In the genomic region with DNA sequence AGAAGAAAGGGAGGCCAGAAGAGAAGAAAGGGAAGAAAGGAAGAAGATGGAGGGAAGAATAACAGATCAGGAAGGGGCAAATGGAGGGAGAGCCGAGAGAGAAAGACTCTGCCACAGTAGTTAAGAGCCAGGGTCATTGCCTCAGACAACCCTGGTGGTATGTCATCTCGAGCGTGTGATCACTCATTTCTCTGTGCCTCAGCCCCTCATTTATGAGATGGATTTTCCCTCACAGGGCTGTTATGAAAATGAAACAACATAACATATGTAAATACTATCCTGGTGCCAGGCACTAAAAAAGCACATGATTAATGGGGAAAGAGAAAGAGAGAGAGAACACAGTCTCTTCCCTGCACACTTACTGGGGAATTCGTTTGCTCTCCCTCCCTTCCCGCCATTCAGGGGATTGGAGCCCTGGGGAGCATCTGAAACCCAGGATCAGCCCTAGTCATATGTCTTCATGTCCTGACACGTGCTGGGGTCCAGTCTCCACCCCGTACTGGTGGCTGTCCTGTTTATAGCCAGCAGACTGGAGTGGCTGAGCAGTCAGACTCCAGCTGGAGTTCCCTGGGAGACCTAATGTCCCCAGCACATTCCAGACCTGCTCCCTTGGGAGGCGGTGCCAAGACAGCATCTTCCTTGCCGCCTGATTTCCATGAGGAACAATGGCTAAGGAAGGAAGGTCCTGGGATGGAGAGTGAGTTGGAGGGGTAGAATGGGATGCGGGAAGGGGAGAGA, we compare ENCODE assay signal across 18 cellular contexts. TPM values are rescaled to one million over a fixed set of nuclear protein-coding genes. Genes with fewer than 3 reads are reported as not detected.
DNase-seq lines count a peak whose midpoint lies in the region; ATAC-seq, FAIRE-seq and TF ChIP-seq lines count a peak whose summit lies in the region.
"Had no signal": no experiment of that assay in that cellular context is flagged by ENCODE, and none has a peak within 500 bp of the region (broad histone marks: within the 10 kb centered on the region; RNA-seq: fewer than 3 reads in every experiment).

No MANE protein-coding gene starts in this region.

- FAIRE-seq in kidney (lab: Jason Lieb, UNC) = no peak
- FAIRE-seq: A204.1 had no signal

- H3K27me3 ChIP-seq in upper lobe of right lung = no peaks in the 10 kb centered on the region

- H3K27ac Mint-ChIP-seq in activated naive CD8-positive, alpha-beta T cell treated with anti-CD3 and anti-CD28 coated beads, Interleukin-2, amount 50 U/mL, for 24 hours = no peak overlapping the region
- no peak overlapping the region for H3K27ac Mint-ChIP-seq in activated naive CD8-positive, alpha-beta T cell treated with anti-CD3 and anti-CD28 coated beads for 36 hours
- H3K27ac Mint-ChIP-seq in brain = peak overlapping the region in 4 of 5 experiments; percentile 27 to 79 (median 52)
- no peak overlapping the region for H3K27ac Mint-ChIP-seq in type B pancreatic cell
- H3K27ac Mint-ChIP-seq in glutamatergic neuron (ENCODE audit: unreplicated experiment) = no peak overlapping the region

- no peaks in the 10 kb centered on the region for H3K36me3 Mint-ChIP-seq in activated naive CD8-positive, alpha-beta T cell treated with anti-CD3 and anti-CD28 coated beads, Interleukin-2, amount 50 U/mL, for 24 hours (ENCODE audit: low read depth)
- H3K36me3 Mint-ChIP-seq in activated naive CD8-positive, alpha-beta T cell treated with anti-CD3 and anti-CD28 coated beads for 36 hours = no peaks in the 10 kb centered on the region
- H3K36me3 Mint-ChIP-seq in brain (no peaks in the 10 kb centered on the region), type B pancreatic cell (no peaks in the 10 kb centered on the region), glutamatergic neuron (ENCODE audit: unreplicated experiment) (peaks cover 13% of the 10 kb centered on the region)

- H3K9ac ChIP-seq in kidney (ENCODE audit: low read length in 2 of 2) = no peak overlapping the region

- H3K27me3 Mint-ChIP-seq in activated naive CD8-positive, alpha-beta T cell treated with anti-CD3 and anti-CD28 coated beads, Interleukin-2, amount 50 U/mL, for 24 hours = peaks cover 32% of the 10 kb centered on the region
- peaks cover 21% of the 10 kb centered on the region for H3K27me3 Mint-ChIP-seq in activated naive CD8-positive, alpha-beta T cell treated with anti-CD3 and anti-CD28 coated beads for 36 hours
- H3K27me3 Mint-ChIP-seq in brain = peaks cover 6% of the 10 kb centered on the region
- peaks cover 12% of the 10 kb centered on the region for H3K27me3 Mint-ChIP-seq in type B pancreatic cell
- peaks cover 3% of the 10 kb centered on the region for H3K27me3 Mint-ChIP-seq in glutamatergic neuron (ENCODE audit: unreplicated experiment)

- intact Hi-C loops in kidney (cut with DNase I) = no loop called here
- intact Hi-C loops in upper lobe of right lung (cut with DNase I) = no loop called here

- no peak for DNase-seq in activated naive CD8-positive, alpha-beta T cell treated with anti-CD3 and anti-CD28 coated beads, Interleukin-2, amount 50 U/mL, for 24 hours
- no peak for DNase-seq in activated naive CD8-positive, alpha-beta T cell treated with anti-CD3 and anti-CD28 coated beads for 36 hours
- DNase-seq in kidney (peak; percentile 68), upper lobe of right lung (no peak), type B pancreatic cell (ENCODE audit: extremely low spot score, unreplicated experiment) (no peak), mucosa of gallbladder (ENCODE audit: low spot score) (no peak), glutamatergic neuron (no peak)
- DNase-seq: C1 segment of cervical spinal cord, COR-L47, KBM-7, NCI-H1092, NCI-H345, NCI-H774, SHP77 treated with DMSO at 0.1 percent for 48 hours had no signal

- TF ChIP-seq CTCF in brain (conservative IDR thresholded peaks at IDR 0.05) (no peak), kidney (IDR thresholded peaks at IDR 0.05; ENCODE audit: borderline replicate concordance, extremely low read depth, insufficient read depth) (no peak), upper lobe of right lung (IDR thresholded peaks at IDR 0.05) (no peak), type B pancreatic cell (conservative IDR thresholded peaks at IDR 0.05) (no peak), glutamatergic neuron (IDR thresholded peaks at IDR 0.05; ENCODE audit: partially characterized antibody, unreplicated experiment) (no peak)

- no peaks in the 10 kb centered on the region for H3K9me3 Mint-ChIP-seq in activated naive CD8-positive, alpha-beta T cell treated with anti-CD3 and anti-CD28 coated beads, Interleukin-2, amount 50 U/mL, for 24 hours
- no peaks in the 10 kb centered on the region for H3K9me3 Mint-ChIP-seq in activated naive CD8-positive, alpha-beta T cell treated with anti-CD3 and anti-CD28 coated beads for 36 hours
- H3K9me3 Mint-ChIP-seq in brain (peaks cover 4 to 16% (median 9%) of the 10 kb centered on the region in 5 experiments), type B pancreatic cell (no peaks in the 10 kb centered on the region), glutamatergic neuron (ENCODE audit: unreplicated experiment) (peaks cover 5% of the 10 kb centered on the region)

- no peak overlapping the region for H3K4me3 Mint-ChIP-seq in activated naive CD8-positive, alpha-beta T cell treated with anti-CD3 and anti-CD28 coated beads, Interleukin-2, amount 50 U/mL, for 24 hours
- H3K4me3 Mint-ChIP-seq in activated naive CD8-positive, alpha-beta T cell treated with anti-CD3 and anti-CD28 coated beads for 36 hours = no peak overlapping the region
- H3K4me3 Mint-ChIP-seq in brain (no peak overlapping the region), type B pancreatic cell (no peak overlapping the region), glutamatergic neuron (ENCODE audit: unreplicated experiment) (no peak overlapping the region)

- no peak overlapping the region for H3K27ac ChIP-seq in kidney (ENCODE audit: low read depth in 2 of 2, low read length in 2 of 2)
- H3K27ac ChIP-seq in upper lobe of right lung = no peak overlapping the region
- H3K27ac ChIP-seq: HL-60 had no signal

- H3K36me3 ChIP-seq in kidney (ENCODE audit: control insufficient read depth in 1 of 2, insufficient read depth in 2 of 2, low read length in 2 of 2) = no peaks in the 10 kb centered on the region
- no peaks in the 10 kb centered on the region for H3K36me3 ChIP-seq in upper lobe of right lung

- no peaks in the 10 kb centered on the region for H3K4me1 Mint-ChIP-seq in activated naive CD8-positive, alpha-beta T cell treated with anti-CD3 and anti-CD28 coated beads, Interleukin-2, amount 50 U/mL, for 24 hours
- H3K4me1 Mint-ChIP-seq in activated naive CD8-positive, alpha-beta T cell treated with anti-CD3 and anti-CD28 coated beads for 36 hours = no peaks in the 10 kb centered on the region
- H3K4me1 Mint-ChIP-seq in brain (peaks cover 32% of the 10 kb centered on the region), type B pancreatic cell (ENCODE audit: unreplicated experiment) (no peaks in the 10 kb centered on the region), glutamatergic neuron (ENCODE audit: low read depth, unreplicated experiment) (no peaks in the 10 kb centered on the region)

- H3K4me3 ChIP-seq in kidney (ENCODE audit: low read length in 2 of 2) = no peak overlapping the region
- H3K4me3 ChIP-seq in upper lobe of right lung = no peak overlapping the region

- H3K9me3 ChIP-seq in kidney (ENCODE audit: control insufficient read depth in 1 of 2, low read length in 2 of 2) = no peaks in the 10 kb centered on the region
- H3K9me3 ChIP-seq in upper lobe of right lung = no peaks in the 10 kb centered on the region

- peak; percentile 24 for ATAC-seq in activated naive CD8-positive, alpha-beta T cell treated with anti-CD3 and anti-CD28 coated beads, Interleukin-2, amount 50 U/mL, for 24 hours
- peak; percentile 21 for ATAC-seq in upper lobe of right lung
- ATAC-seq: HCT116 had no signal

- H3K4me1 ChIP-seq in kidney (ENCODE audit: control insufficient read depth in 1 of 2, insufficient read depth in 1 of 2, low read depth in 1 of 2, low read length in 2 of 2) (peaks cover 0 to 3% of the 10 kb centered on the region in 2 donors), upper lobe of right lung (peaks cover 8% of the 10 kb centered on the region)

RNA-seq across cellular contexts. Expression of a gene that starts 14.7 kb away (rescaled TPM):
- not detected for total RNA-seq in activated naive CD8-positive, alpha-beta T cell treated with anti-CD3 and anti-CD28 coated beads for 36 hours
- polyA plus RNA-seq in brain (ENCODE audit: insufficient read depth, low read depth, low replicate concordance) (23.5 TPM), kidney (ENCODE audit: insufficient read depth, low read depth, low replicate concordance) (19.5 TPM)
- total RNA-seq in kidney (83.5 TPM), upper lobe of right lung (119 TPM), type B pancreatic cell (ENCODE audit: low replicate concordance) (79.2 and 122 TPM in 2 replicates), mucosa of gallbladder (129 TPM), glutamatergic neuron (ENCODE audit: unreplicated experiment) (38.1 TPM)

Comparison
In these comparisons a context has a peak if more than half of its experiments do, and no peak if none do; other contexts are left out.
1. H3K27ac Mint-ChIP-seq: peak in brain (4 of 5); none in activated naive CD8-positive, alpha-beta T cell treated with anti-CD3 and anti-CD28 coated beads, Interleukin-2, amount 50 U/mL, for 24 hours (single experiment), activated naive CD8-positive, alpha-beta T cell treated with anti-CD3 and anti-CD28 coated beads for 36 hours (single experiment), type B pancreatic cell (single experiment) and glutamatergic neuron (single experiment).
2. RNA of a gene that starts 14.7 kb away (total RNA-seq): 129 TPM in mucosa of gallbladder (single experiment), 119 TPM in upper lobe of right lung (single experiment), 83.5 TPM in kidney (single experiment), 79.2 to 122 TPM in type B pancreatic cell and 38.1 TPM in glutamatergic neuron (single experiment); not detected in activated naive CD8-positive, alpha-beta T cell treated with anti-CD3 and anti-CD28 coated beads for 36 hours; every median in the first group is over 10 times any median in the second.